Comparison of ENCODE assay signal across 21 cellular contexts in the genomic region with DNA sequence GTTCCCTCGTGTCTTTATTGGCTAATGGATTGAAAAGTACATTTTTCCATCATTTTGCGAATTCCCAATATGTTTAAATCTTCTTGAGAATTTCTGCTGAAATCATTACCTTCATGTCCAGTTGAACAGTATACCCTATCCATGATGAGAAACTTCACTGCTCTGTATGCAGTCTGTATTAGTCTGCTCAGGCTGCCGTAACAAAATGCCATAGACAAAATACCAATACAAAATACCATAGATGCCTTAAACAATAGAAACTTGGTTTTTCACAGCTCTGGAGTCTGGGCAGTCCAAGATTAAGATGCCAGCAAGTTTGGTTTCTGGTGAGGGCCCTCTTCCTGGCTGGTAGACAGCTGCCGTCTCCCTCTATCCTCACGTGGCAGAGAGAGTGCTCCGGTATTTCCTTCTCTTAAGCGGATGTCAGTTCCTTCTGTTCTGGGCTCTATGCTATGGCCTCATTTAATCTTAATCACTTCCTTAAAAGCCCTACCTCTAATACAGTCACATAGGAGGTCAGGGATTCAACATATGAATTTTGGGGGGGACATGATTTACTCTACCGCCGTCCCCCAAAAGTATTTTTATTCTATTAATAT.
"Had no signal": no experiment of that assay in that cellular context is flagged by ENCODE, and none has a peak within 500 bp of the region (broad histone marks: within the 10 kb centered on the region; RNA-seq: fewer than 3 reads in every experiment).

No MANE protein-coding gene starts in this region.

- H3K27me3 ChIP-seq: adrenal gland, foreskin keratinocyte, right lobe of liver, transverse colon had no signal

- ATAC-seq: T-helper 17 cell, WTC11 had no signal

- H3K4me1 Mint-ChIP-seq: activated CD4-positive, alpha-beta memory T cell treated with anti-CD3 and anti-CD28 coated beads, Interleukin-2, amount 10 ng/mL, durations not matched to agents 7 days and 5 days had no signal

- H3K36me3 ChIP-seq: adrenal gland, right lobe of liver, transverse colon had no signal

- DNase-seq: activated CD4-positive, alpha-beta memory T cell treated with anti-CD3 and anti-CD28 coated beads, Interleukin-2, amount 10 ng/mL, durations not matched to agents 7 days and 5 days; activated CD4-positive, alpha-beta T cell treated with anti-CD3 and anti-CD28 coated beads for 4 hours; activated effector memory CD4-positive, alpha-beta T cell treated with Interleukin-2 at 50 U/mL for 16 hours; activated naive CD4-positive, alpha-beta T cell treated with anti-CD3 and anti-CD28 coated beads, Interleukin-2, amount 50 U/mL, for 16 hours; activated T-cell treated with anti-CD3 and anti-CD28 coated beads, Interleukin-2, amount 50 U/mL, for 24 hours; foreskin keratinocyte; glutamatergic neuron; kidney; mesenchymal stem cell; right lobe of liver; stimulated activated CD4-positive, alpha-beta T cell treated with anti-CD3 and anti-CD28 coated beads, Interleukin-4, amount 100 ng/mL, for 4 hours; stimulated activated CD8-positive, alpha-beta memory T cell treated with anti-CD3 and anti-CD28 coated beads, Interleukin-4, amount 100 ng/mL, for 48 hours; stimulated activated naive CD4-positive, alpha-beta T cell treated with Interleukin-2 at 50 U/mL for 16 hours; substantia nigra; T-helper 17 cell; transverse colon had no signal

- H3K4me3 Mint-ChIP-seq: activated CD4-positive, alpha-beta memory T cell treated with anti-CD3 and anti-CD28 coated beads, Interleukin-2, amount 10 ng/mL, durations not matched to agents 7 days and 5 days; activated T-cell treated with anti-CD3 and anti-CD28 coated beads, Interleukin-2, amount 50 U/mL, for 24 hours; nephron; T-helper 17 cell; WTC11 had no signal

- H3K27me3 Mint-ChIP-seq: activated T-cell treated with anti-CD3 and anti-CD28 coated beads, Interleukin-2, amount 50 U/mL, for 24 hours; progenitor cell of endocrine pancreas had no signal

- H3K4me3 ChIP-seq: adrenal gland, right lobe of liver, smooth muscle cell, transverse colon had no signal

- H3K9me3 Mint-ChIP-seq: activated CD4-positive, alpha-beta memory T cell treated with anti-CD3 and anti-CD28 coated beads, Interleukin-2, amount 10 ng/mL, durations not matched to agents 7 days and 5 days; activated T-cell treated with anti-CD3 and anti-CD28 coated beads, Interleukin-2, amount 50 U/mL, for 24 hours had no signal

- H3K27ac ChIP-seq: foreskin keratinocyte, right lobe of liver, transverse colon had no signal

- H3K9me3 ChIP-seq: adrenal gland, right lobe of liver, transverse colon had no signal

- H3K27ac Mint-ChIP-seq: activated CD4-positive, alpha-beta memory T cell treated with anti-CD3 and anti-CD28 coated beads, Interleukin-2, amount 10 ng/mL, durations not matched to agents 7 days and 5 days; activated T-cell treated with anti-CD3 and anti-CD28 coated beads, Interleukin-2, amount 50 U/mL, for 24 hours; nephron; progenitor cell of endocrine pancreas; T-helper 17 cell had no signal
